In genomic region chr3:130374033-130374432, GRCh38 we compare ENCODE assay signal across 22 cellular contexts. TPM values are rescaled to one million over a fixed set of nuclear protein-coding genes. Genes with fewer than 3 reads are reported as not detected.
DNase-seq lines count a peak whose midpoint lies in the region; ATAC-seq, FAIRE-seq and TF ChIP-seq lines count a peak whose summit lies in the region.
"Had no signal": no experiment of that assay in that cellular context is flagged by ENCODE, and none has a peak within 500 bp of the region (broad histone marks: within the 10 kb centered on the region; RNA-seq: fewer than 3 reads in every experiment).

No MANE protein-coding gene starts in this region.

- no peaks in the 10 kb centered on the region for H3K4me1 Mint-ChIP-seq in T-cell
- H3K4me1 Mint-ChIP-seq: B cell had no signal

- H3K27ac ChIP-seq in HEK293 (ENCODE audit: extremely low read depth, low read depth, low read length): no peak overlapping the region
- H3K27ac ChIP-seq in ascending aorta: no peak overlapping the region
- H3K27ac ChIP-seq: BLaER1 treated with 17β-estradiol and CSF1 and Interleukin-3, amounts not matched to agents 10 nM and 100 nM; KMS-11 had no signal

- intact Hi-C loops in ascending aorta (cut with DNase I): no loop called here

- POLR2A ChIA-PET in HEK293 (lab: Yijun Ruan, JAX): no interaction called here
- POLR2A ChIA-PET in T-cell (lab: Charles Lee): no interaction called here

- DNase-seq in DMS53 (lab: John Stamatoyannopoulos, UW) (peak; percentile 90), NCI-H774 (lab: John Stamatoyannopoulos, UW) (peak; percentile 41), bronchial epithelial cell (ENCODE audit: low read depth) (peak; percentile 91), D721Med (ENCODE audit: insufficient read length, low spot score) (no peak), ascending aorta (ENCODE audit: low spot score in 2 of 2) (no peak), T-cell (no peak)
- DNase-seq: Calu3; CD8-positive, alpha-beta T cell; DMS 273 treated with DMSO at 0.1 percent for 48 hours; DND-41; EL; GOT3; H7 had no signal

- no peaks in the 10 kb centered on the region for H3K9me3 ChIP-seq in HEK293 (ENCODE audit: control insufficient read depth, insufficient read depth, low read depth, low read length)
- H3K9me3 ChIP-seq in ascending aorta: no peaks in the 10 kb centered on the region

- CTCF ChIA-PET in HEK293 (lab: Yijun Ruan, JAX) (no interaction called here), T-cell (lab: Charles Lee) (no interaction called here)

- peaks cover 4 to 15% of the 10 kb centered on the region in 2 donors for H3K27me3 Mint-ChIP-seq in T-cell

- no peak for FAIRE-seq in bronchial epithelial cell (lab: Jason Lieb, UNC)
- no peak for FAIRE-seq in D721Med (lab: Jason Lieb, UNC)
- FAIRE-seq: GM12891, GM18507 had no signal

- no peaks in the 10 kb centered on the region for H3K36me3 ChIP-seq in HEK293 (ENCODE audit: control insufficient read depth in 2 of 2, insufficient read depth in 1 of 2, low read length in 2 of 2)
- no peaks in the 10 kb centered on the region for H3K36me3 ChIP-seq in bronchial epithelial cell (ENCODE audit: control insufficient read depth, insufficient read depth, low read length)
- H3K36me3 ChIP-seq in ascending aorta: no peaks in the 10 kb centered on the region
- H3K36me3 ChIP-seq: BLaER1 treated with 17β-estradiol and CSF1 and Interleukin-3, amounts not matched to agents 10 nM and 100 nM had no signal

- H3K4me1 ChIP-seq in HEK293 (ENCODE audit: control insufficient read depth, insufficient read depth, low read length): no peaks in the 10 kb centered on the region
- H3K4me1 ChIP-seq in ascending aorta: no peaks in the 10 kb centered on the region

- H3K4me3 ChIP-seq in HEK293 (ENCODE audit: low read depth, low read length): no peak overlapping the region
- no peak overlapping the region for H3K4me3 ChIP-seq in bronchial epithelial cell (ENCODE audit: low read depth, low read length)
- no peak overlapping the region for H3K4me3 ChIP-seq in ascending aorta
- H3K4me3 ChIP-seq: BLaER1 treated with 17β-estradiol and CSF1 and Interleukin-3, amounts not matched to agents 10 nM and 100 nM had no signal

- H3K36me3 Mint-ChIP-seq in T-cell: no peaks in the 10 kb centered on the region
- H3K36me3 Mint-ChIP-seq: CD8-positive, alpha-beta T cell had no signal

- no peak for TF ChIP-seq CTCF in HEK293 (tag by site-specific recombination; IDR thresholded peaks at IDR 0.05)
- no peak for TF ChIP-seq CTCF in bronchial epithelial cell (IDR thresholded peaks at IDR 0.05; ENCODE audit: insufficient read depth, low read length, severe bottlenecking)
- TF ChIP-seq CTCF in D721Med (IDR thresholded peaks at IDR 0.05; ENCODE audit: insufficient read depth, missing control alignments): no peak
- TF ChIP-seq CTCF in ascending aorta (IDR thresholded peaks at IDR 0.05): no peak

- H3K27ac Mint-ChIP-seq in T-cell: no peak overlapping the region
- H3K27ac Mint-ChIP-seq: B cell; CD8-positive, alpha-beta T cell had no signal

- H3K9me3 Mint-ChIP-seq in T-cell: peaks cover 0 to 4% (median 0%) of the 10 kb centered on the region in 3 donors
- H3K9me3 Mint-ChIP-seq: CD8-positive, alpha-beta T cell had no signal

- ATAC-seq in HG02870 (IDR thresholded peaks at IDR 0.05; ENCODE audit: unreplicated experiment) (no peak), T-cell (replicated peaks in 1 of 4) (no peak)
- ATAC-seq: CD8-positive, alpha-beta T cell; HCT116 had no signal

- H3K27me3 ChIP-seq in bronchial epithelial cell (ENCODE audit: control insufficient read depth, insufficient read depth, low read length): no peaks in the 10 kb centered on the region
- no peaks in the 10 kb centered on the region for H3K27me3 ChIP-seq in ascending aorta
- H3K27me3 ChIP-seq: BLaER1 treated with 17β-estradiol and CSF1 and Interleukin-3, amounts not matched to agents 10 nM and 100 nM had no signal

- H3K4me3 Mint-ChIP-seq in T-cell: no peak overlapping the region
- H3K4me3 Mint-ChIP-seq: B cell; CD8-positive, alpha-beta T cell had no signal

TF ChIP-seq in HEK293, 187 proteins besides CTCF, POLR2A, EP300 and RAD21:
- 0 out of 2 replicates have a peak, but pooled peaks have one; percentile 10 for TF ChIP-seq ZNF629 (tag by site-specific recombination; IDR thresholded peaks at IDR 0.05)
- TF ChIP-seq TSHZ1 (tag by site-specific recombination; IDR thresholded peaks at IDR 0.05; ENCODE audit: borderline replicate concordance): no peak

RNA-seq across cellular contexts. Expression of gene COL6A5, which starts 28.6 kb away (rescaled TPM):
- total RNA-seq in bronchial epithelial cell: not detected in 2 replicates
- total RNA-seq in ascending aorta: not detected
- total RNA-seq in T-cell: not detected
- total RNA-seq: B cell; Calu3; CD8-positive, alpha-beta T cell; G401; H7 had no signal

Comparison
In these comparisons a context has a peak if more than half of its experiments do, and no peak if none do; other contexts are left out.
1. DNase-seq: peak in DMS53 (single experiment), NCI-H774 (single experiment) and bronchial epithelial cell (single experiment); none in D721Med (single experiment), ascending aorta (0 of 2) and T-cell (0 of 34).